ENCODE assay signal across 11 cellular contexts in the genomic region with DNA sequence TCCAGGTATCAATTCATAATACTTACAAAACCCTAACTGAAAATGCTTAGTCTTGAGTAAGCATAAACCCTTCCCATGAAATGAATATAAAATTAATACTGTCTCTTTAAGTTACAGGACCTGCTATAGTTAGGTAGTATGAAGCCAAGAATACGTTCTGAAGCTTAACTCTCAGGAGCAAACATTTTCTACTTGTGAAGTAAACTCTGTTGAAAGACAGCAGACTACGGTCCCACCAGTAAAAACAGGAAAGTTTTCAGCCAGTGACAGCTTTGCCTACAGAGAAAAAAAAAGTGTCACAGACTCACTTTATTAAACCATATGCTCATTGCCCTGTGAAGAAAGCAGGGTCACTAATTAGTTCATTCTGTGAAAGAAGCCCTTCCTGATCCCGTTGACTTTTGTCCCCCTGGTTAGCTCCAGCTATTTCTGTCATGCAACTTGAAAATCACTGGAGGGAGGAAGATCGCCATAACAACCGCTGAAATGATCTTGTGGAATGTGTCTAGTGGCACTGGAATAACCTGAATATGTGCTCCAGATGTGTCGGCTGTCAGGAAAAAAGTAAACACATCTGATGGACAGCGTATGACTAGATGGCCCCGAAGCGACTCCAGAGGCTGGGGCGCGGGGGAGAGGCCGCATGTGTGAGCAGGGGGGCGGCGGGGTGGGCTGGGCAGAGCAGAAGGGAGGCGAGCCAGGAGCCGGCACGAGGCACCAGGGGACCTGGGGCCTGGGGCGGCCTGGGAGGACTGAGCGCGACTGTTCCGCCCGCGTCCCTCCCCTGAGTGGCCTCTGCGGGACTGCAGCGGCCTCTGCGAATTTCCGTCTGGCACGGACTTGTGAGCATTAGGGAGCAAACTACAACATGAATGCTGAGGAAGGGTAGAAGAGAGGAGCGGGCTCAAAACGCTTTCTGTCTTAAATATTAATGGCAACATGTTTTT. TPM values are rescaled to one million over a fixed set of nuclear protein-coding genes. Genes with fewer than 3 reads are reported as not detected.
DNase-seq lines count a peak whose midpoint lies in the region; ATAC-seq, FAIRE-seq and TF ChIP-seq lines count a peak whose summit lies in the region.
"Had no signal": no experiment of that assay in that cellular context is flagged by ENCODE, and none has a peak within 500 bp of the region (broad histone marks: within the 10 kb centered on the region; RNA-seq: fewer than 3 reads in every experiment).

No MANE protein-coding gene starts in this region.

- no TSS peak for BruUV-seq in endothelial cell of umbilical vein (replicated peaks; lab: Mats Ljungman, UMichigan)

- in situ Hi-C loops in KBM-7 (cut with MboI; ENCODE audit: low pct_unique_long_range_greater_than_20kb, low sequenced_read_pairs): no loop called here

- ATAC-seq in upper lobe of right lung: peak; percentile 73
- no peak for ATAC-seq in GM21360 (IDR thresholded peaks at IDR 0.05; ENCODE audit: unreplicated experiment)

- no peak for TF ChIP-seq POLR2A in endothelial cell of umbilical vein (IDR thresholded peaks at IDR 0.05; ENCODE audit: low read depth, low read length)

- peak overlapping the region; percentile 95 for H2AFZ ChIP-seq in endothelial cell of umbilical vein (ENCODE audit: low read depth, low read length)

- intact Hi-C loops in endothelial cell of umbilical vein (cut with micrococcal nuclease): no loop called here
- intact Hi-C loops in upper lobe of right lung (cut with DNase I): no loop called here

- H3K27ac ChIP-seq in endothelial cell of umbilical vein (ENCODE audit: insufficient read depth, low read depth, low read length): no peak overlapping the region
- peak overlapping the region; percentile 9 for H3K27ac ChIP-seq in upper lobe of right lung

- POLR2A ChIA-PET in endothelial cell of umbilical vein (lab: Charles Lee): interaction anchor here (0.7 kb wide), 1 partner anchor 53 kb away, joined by 4 read pairs; no protein-coding TSS in a partner anchor

- CTCF ChIA-PET in endothelial cell of umbilical vein (lab: Charles Lee): interaction anchor here (0.5 to 1.1 kb wide), 2 partner anchors 103 to 140 kb away, joined by 3 read pairs; no protein-coding TSS in a partner anchor

- no peak overlapping the region for H3K9ac ChIP-seq in endothelial cell of umbilical vein (replicated peaks; ENCODE audit: extremely low read depth, insufficient read depth, low read length)

- H3K36me3 ChIP-seq in endothelial cell of umbilical vein (ENCODE audit: control insufficient read depth in 2 of 2, extremely low read depth in 1 of 2, insufficient read depth in 2 of 2, low read length in 2 of 2) (no peaks in the 10 kb centered on the region), upper lobe of right lung (no peaks in the 10 kb centered on the region)

- H3K4me3 ChIP-seq in endothelial cell of umbilical vein (replicated peaks in 1 of 3; ENCODE audit: insufficient read depth in 1 of 3, low read depth in 1 of 3, low read length in 3 of 3): peak overlapping the region in 2 of 3 experiments; percentile 23 to 24
- peak overlapping the region; percentile 24 for H3K4me3 ChIP-seq in upper lobe of right lung

- H3K27me3 ChIP-seq in endothelial cell of umbilical vein (ENCODE audit: control insufficient read depth in 2 of 2, insufficient read depth in 2 of 2, low read length in 2 of 2) (no peaks in the 10 kb centered on the region), upper lobe of right lung (no peaks in the 10 kb centered on the region)

- DNase-seq in DMS53 (lab: John Stamatoyannopoulos, UW): peak; percentile 38
- DNase-seq in DMS53 treated with DMSO at 0.1 percent for 48 hours (lab: John Stamatoyannopoulos, UW; ENCODE audit: unreplicated experiment): no peak
- peak; percentile 28 for DNase-seq in endothelial cell of umbilical vein (ENCODE audit: low read depth, low spot score)
- DNase-seq in lung microvascular endothelial cell (ENCODE audit: low read depth in 2 of 2): peak; percentile 1 to 45
- DNase-seq in upper lobe of right lung: no peak
- DNase-seq in KBM-7: no peak
- no peak for DNase-seq in activated T-cell treated with anti-CD3 and anti-CD28 coated beads, Interleukin-2, amount 50 U/mL, for 1 hour
- DNase-seq: erythroblast, SHP77 treated with DMSO at 0.1 percent for 48 hours had no signal

- no peaks in the 10 kb centered on the region for H3K9me1 ChIP-seq in endothelial cell of umbilical vein (replicated peaks; ENCODE audit: control insufficient read depth, extremely low read depth, insufficient read depth, low read length)

- dilution Hi-C loops in endothelial cell of umbilical vein (cut with MboI; ENCODE audit: extremely low pct_ligation_motif_present, low sequenced_read_pairs): no loop called here

- TF ChIP-seq CTCF in endothelial cell of umbilical vein (IDR thresholded peaks at IDR 0.05; ENCODE audit: extremely low read depth in 1 of 2, insufficient read depth in 1 of 2, low read depth in 1 of 2, low read length in 2 of 2) (no peak), upper lobe of right lung (IDR thresholded peaks at IDR 0.05) (no peak)

- H3K4me1 ChIP-seq in endothelial cell of umbilical vein (ENCODE audit: control insufficient read depth, extremely low read depth, insufficient read depth, low read length) (peaks cover 4% of the 10 kb centered on the region), upper lobe of right lung (peaks cover 5% of the 10 kb centered on the region)

- H4K20me1 ChIP-seq in endothelial cell of umbilical vein (replicated peaks; ENCODE audit: control insufficient read depth, extremely low read depth, insufficient read depth, low read length): no peaks in the 10 kb centered on the region

- FAIRE-seq in endothelial cell of umbilical vein (lab: Jason Lieb, UNC): no peak
- FAIRE-seq: A204.1 had no signal

- no peaks in the 10 kb centered on the region for H3K79me2 ChIP-seq in endothelial cell of umbilical vein (ENCODE audit: control insufficient read depth, insufficient read depth, low read length)

- H3K9me3 ChIP-seq in endothelial cell of umbilical vein (replicated peaks; ENCODE audit: control insufficient read depth, insufficient read depth, low read length) (no peaks in the 10 kb centered on the region), upper lobe of right lung (no peaks in the 10 kb centered on the region)

- peak overlapping the region; percentile 71 for H3K4me2 ChIP-seq in endothelial cell of umbilical vein (ENCODE audit: insufficient read depth, low read length)

TF ChIP-seq in endothelial cell of umbilical vein, 7 proteins besides CTCF, POLR2A, EP300 and RAD21:
- no peak for TF ChIP-seq JUN (IDR thresholded peaks at IDR 0.05; ENCODE audit: borderline replicate concordance, insufficient read depth, insufficient read length, low read depth)
- TF ChIP-seq FOS (IDR thresholded peaks at IDR 0.05; ENCODE audit: borderline replicate concordance, insufficient read depth, low read length): no peak
- TF ChIP-seq POLR2AphosphoS5 (IDR thresholded peaks at IDR 0.05; ENCODE audit: insufficient read depth, low read depth, low read length): no peak
- TF ChIP-seq GATA2 (IDR thresholded peaks at IDR 0.05; ENCODE audit: insufficient read depth, insufficient read length, low read depth, low read length): no peak
- TF ChIP-seq, protein P1, sequence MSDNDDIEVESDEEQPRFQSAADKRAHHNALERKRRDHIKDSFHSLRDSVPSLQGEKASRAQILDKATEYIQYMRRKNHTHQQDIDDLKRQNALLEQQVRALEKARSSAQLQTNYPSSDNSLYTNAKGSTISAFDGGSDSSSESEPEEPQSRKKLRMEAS (IDR thresholded peaks at IDR 0.05; ENCODE audit: insufficient read depth, insufficient read length): no peak
- TF ChIP-seq MYC (IDR thresholded peaks at IDR 0.05; ENCODE audit: low read depth, low read length): no peak
- no peak for TF ChIP-seq EZH2 (IDR thresholded peaks at IDR 0.05; ENCODE audit: borderline replicate concordance, low read depth, low read length, severe bottlenecking)

RNA-seq across cellular contexts. Expression of gene BNC2, which starts 41.9 kb away (rescaled TPM):
- total RNA-seq in endothelial cell of umbilical vein (33.1 and 34.3 TPM in 2 replicates), lung microvascular endothelial cell (3.4 and 6.5 TPM in 2 replicates), upper lobe of right lung (18.1 TPM)
- 10.4 and 12.1 TPM in 2 replicates for polyA plus RNA-seq in endothelial cell of umbilical vein
- 13.7 and 14.7 TPM in 2 replicates for polyA plus RNA-seq in endothelial cell of umbilical vein (2011; cell fraction: cytosol; rRNA removed)
- polyA plus RNA-seq in endothelial cell of umbilical vein (2011; cell fraction: nucleus; rRNA removed): 33.1 and 38.0 TPM in 2 replicates
- polyA plus RNA-seq in endothelial cell of umbilical vein (2012): 25.8 and 29.4 TPM in 2 replicates
- polyA minus RNA-seq in endothelial cell of umbilical vein: 52.1 and 56.4 TPM in 2 replicates
- polyA minus RNA-seq in endothelial cell of umbilical vein (2011; cell fraction: cytosol; rRNA and poly(A)+ RNA removed): 1.2 TPM
- polyA minus RNA-seq in endothelial cell of umbilical vein (2011; cell fraction: nucleus; rRNA and poly(A)+ RNA removed): 75.3 and 86.9 TPM in 2 replicates

Comparison
In these comparisons a context has a peak if more than half of its experiments do, and no peak if none do; other contexts are left out.
1. DNase-seq: peak in DMS53 (single experiment), endothelial cell of umbilical vein (single experiment) and lung microvascular endothelial cell (2 of 2); none in DMS53 treated with DMSO at 0.1 percent for 48 hours (single experiment), upper lobe of right lung (single experiment), KBM-7 (single experiment) and activated T-cell treated with anti-CD3 and anti-CD28 coated beads, Interleukin-2, amount 50 U/mL, for 1 hour (single experiment).